17 cellular contexts compared by ENCODE assay signal in the genomic region with DNA sequence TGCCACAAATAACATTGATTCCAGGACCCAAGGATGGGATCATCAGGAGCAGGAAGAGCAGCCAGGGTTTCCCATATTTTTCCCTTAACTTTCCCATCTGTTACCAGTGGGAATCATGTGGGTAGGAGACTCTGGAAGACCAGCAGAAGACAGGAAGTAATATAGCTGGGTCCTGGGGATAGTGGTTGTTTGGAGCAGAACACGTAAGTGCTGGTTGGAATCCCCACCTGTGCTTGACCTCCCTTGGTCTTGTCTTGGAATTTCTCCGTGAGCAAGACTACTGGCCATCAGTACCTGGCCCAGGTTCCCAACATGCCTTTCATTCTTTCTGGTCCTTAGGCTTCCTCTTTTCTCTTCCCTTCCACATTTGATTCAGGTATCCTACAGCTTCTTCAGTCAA. TPM values are rescaled to one million over a fixed set of nuclear protein-coding genes. Genes with fewer than 3 reads are reported as not detected.
DNase-seq lines count a peak whose midpoint lies in the region; TF ChIP-seq lines count a peak whose summit lies in the region.
"Had no signal": no experiment of that assay in that cellular context is flagged by ENCODE, and none has a peak within 500 bp of the region (broad histone marks: within the 10 kb centered on the region; RNA-seq: fewer than 3 reads in every experiment).

No MANE protein-coding gene starts in this region.

- peaks cover 53% of the 10 kb centered on the region for H3K4me1 Mint-ChIP-seq in endothelial cell (ENCODE audit: unreplicated experiment)
- no peaks in the 10 kb centered on the region for H3K4me1 Mint-ChIP-seq in glutamatergic neuron (ENCODE audit: low read depth, unreplicated experiment)

- no peak overlapping the region for H3K4me2 ChIP-seq in trophoblast cell (ENCODE audit: low read length)
- H3K4me2 ChIP-seq: BLaER1 treated with 17β-estradiol and CSF1 and Interleukin-3, amounts not matched to agents 10 nM and 100 nM had no signal

- DNase-seq in endothelial cell (ENCODE audit: low spot score) (no peak), trophoblast cell (peak; percentile 75 to 82), tibial artery (no peak), AML-193 (lab: John Stamatoyannopoulos, UW) (no peak), GM13976 (ENCODE audit: low spot score) (no peak), glutamatergic neuron (no peak)
- DNase-seq: 8988T; ACHN; Caco-2; Calu3; CD4-positive, alpha-beta T cell; CD8-positive, alpha-beta T cell; DMS79 treated with DMSO at 0.1 percent for 48 hours; GF-D8 had no signal

- H3K23ac ChIP-seq in trophoblast cell (ENCODE audit: low read length) = no peak overlapping the region

- H3K36me3 Mint-ChIP-seq in endothelial cell (ENCODE audit: low read depth, unreplicated experiment) (peaks cover 38% of the 10 kb centered on the region), glutamatergic neuron (ENCODE audit: unreplicated experiment) (peaks cover 13% of the 10 kb centered on the region)

- no peak overlapping the region for H3K4ac ChIP-seq in trophoblast cell (ENCODE audit: low read depth, low read length)

- H3K18ac ChIP-seq in trophoblast cell (ENCODE audit: low read length) = no peak overlapping the region

- H3K27ac Mint-ChIP-seq in endothelial cell (ENCODE audit: unreplicated experiment) = no peak overlapping the region
- no peak overlapping the region for H3K27ac Mint-ChIP-seq in glutamatergic neuron (ENCODE audit: unreplicated experiment)
- H3K27ac Mint-ChIP-seq: B cell; CD4-positive, alpha-beta T cell; CD8-positive, alpha-beta T cell had no signal

- H4K8ac ChIP-seq in trophoblast cell (ENCODE audit: low read depth, low read length) = no peak overlapping the region

- H3K9me3 Mint-ChIP-seq in endothelial cell (ENCODE audit: unreplicated experiment) = no peaks in the 10 kb centered on the region
- H3K9me3 Mint-ChIP-seq in glutamatergic neuron (ENCODE audit: unreplicated experiment) = no peaks in the 10 kb centered on the region
- H3K9me3 Mint-ChIP-seq: CD4-positive, alpha-beta T cell; CD8-positive, alpha-beta T cell had no signal

- H3K9ac ChIP-seq in trophoblast cell (ENCODE audit: low read length) = no peak overlapping the region
- H3K9ac ChIP-seq: BLaER1 treated with 17β-estradiol and CSF1 and Interleukin-3, amounts not matched to agents 10 nM and 100 nM had no signal

- H3K27me3 Mint-ChIP-seq in endothelial cell (ENCODE audit: unreplicated experiment) (peaks cover 7% of the 10 kb centered on the region), glutamatergic neuron (ENCODE audit: unreplicated experiment) (peaks cover 2% of the 10 kb centered on the region)
- H3K27me3 Mint-ChIP-seq: B cell; CD4-positive, alpha-beta T cell had no signal

- no peak overlapping the region for H3K27ac ChIP-seq in trophoblast cell (ENCODE audit: low read depth, low read length)
- H3K27ac ChIP-seq in tibial artery = peak overlapping the region; percentile 81 to 85
- H3K27ac ChIP-seq: BLaER1 treated with 17β-estradiol and CSF1 and Interleukin-3, amounts not matched to agents 10 nM and 100 nM; C4-2B had no signal

- H2BK120ac ChIP-seq in trophoblast cell (ENCODE audit: insufficient read depth, low read length, poor library complexity) = no peak overlapping the region

- H2AFZ ChIP-seq in trophoblast cell (ENCODE audit: insufficient read depth, low read length, poor library complexity) = no peak overlapping the region

- H3K9me3 ChIP-seq in trophoblast cell (ENCODE audit: insufficient read depth, low read depth, low read length) = peaks cover 1% of the 10 kb centered on the region
- no peaks in the 10 kb centered on the region for H3K9me3 ChIP-seq in tibial artery
- H3K9me3 ChIP-seq: BLaER1 treated with 17β-estradiol and CSF1 and Interleukin-3, amounts not matched to agents 10 nM and 100 nM; Caco-2 had no signal

- H3K14ac ChIP-seq in trophoblast cell (ENCODE audit: low read length) = no peak overlapping the region

- no peaks in the 10 kb centered on the region for H3K79me2 ChIP-seq in trophoblast cell (ENCODE audit: control insufficient read depth, insufficient read depth, low read length, poor library complexity)

- H2AK5ac ChIP-seq in trophoblast cell (ENCODE audit: low read length) = no peak overlapping the region

- TF ChIP-seq CTCF in endothelial cell (IDR thresholded peaks at IDR 0.05; ENCODE audit: unreplicated experiment) (no peak), tibial artery (IDR thresholded peaks at IDR 0.05) (no peak), GM13976 (IDR thresholded peaks at IDR 0.05; ENCODE audit: borderline replicate concordance, control extremely low read depth, extremely low read depth, insufficient read depth, missing control alignments) (no peak), glutamatergic neuron (IDR thresholded peaks at IDR 0.05; ENCODE audit: partially characterized antibody, unreplicated experiment) (no peak)

- no peaks in the 10 kb centered on the region for H3K27me3 ChIP-seq in trophoblast cell (ENCODE audit: insufficient read depth, low read length)
- H3K27me3 ChIP-seq in tibial artery = no peaks in the 10 kb centered on the region
- H3K27me3 ChIP-seq: BLaER1 treated with 17β-estradiol and CSF1 and Interleukin-3, amounts not matched to agents 10 nM and 100 nM had no signal

- H3K36me3 ChIP-seq in trophoblast cell (ENCODE audit: control insufficient read depth in 1 of 2, insufficient read depth in 2 of 2, low read length in 2 of 2) = peaks cover 30 to 52% of the 10 kb centered on the region in 2 experiments
- H3K36me3 ChIP-seq in tibial artery = peaks cover 44 to 89% (median 75%) of the 10 kb centered on the region in 3 donors

- H3K4me3 ChIP-seq in trophoblast cell (ENCODE audit: low read depth, low read length) (no peak overlapping the region), tibial artery (no peak overlapping the region)
- H3K4me3 ChIP-seq: BLaER1 treated with 17β-estradiol and CSF1 and Interleukin-3, amounts not matched to agents 10 nM and 100 nM had no signal

- in situ Hi-C loops in GM13976 (cut with MboI; ENCODE audit: low sequenced_read_pairs, unreplicated experiment) = no loop called here

- no peak overlapping the region for H2BK5ac ChIP-seq in trophoblast cell (ENCODE audit: low read depth, low read length, poor library complexity)

- peak overlapping the region; percentile 23 for H3K4me3 Mint-ChIP-seq in endothelial cell (ENCODE audit: unreplicated experiment)
- H3K4me3 Mint-ChIP-seq in glutamatergic neuron (ENCODE audit: unreplicated experiment) = no peak overlapping the region
- H3K4me3 Mint-ChIP-seq: B cell; CD4-positive, alpha-beta T cell; CD8-positive, alpha-beta T cell had no signal

- H3K4me1 ChIP-seq in trophoblast cell (ENCODE audit: control insufficient read depth in 1 of 2, insufficient read depth in 2 of 2, low read length in 2 of 2) (peaks cover 3 to 5% of the 10 kb centered on the region in 2 experiments), tibial artery (peaks cover 0 to 45% (median 17%) of the 10 kb centered on the region in 4 donors)
- H3K4me1 ChIP-seq: Caco-2 had no signal

- intact Hi-C loops in tibial artery (cut with DNase I; ENCODE audit: low total_unique reads) = no loop called here

- H2BK12ac ChIP-seq in trophoblast cell (ENCODE audit: low read length) = no peak overlapping the region

- no CpG with 5 or more reads among the region's 2 CpGs for WGBS in trophoblast cell (ENCODE audit: extremely low coverage, insufficient coverage, insufficient read length)

- H3K79me1 ChIP-seq in trophoblast cell (ENCODE audit: low read length) = no peaks in the 10 kb centered on the region

- no peak overlapping the region for H4K91ac ChIP-seq in trophoblast cell (ENCODE audit: low read depth, low read length)

- no peak overlapping the region for H4K12ac ChIP-seq in trophoblast cell (ENCODE audit: low read depth, low read length)

RNA-seq across cellular contexts. Expression of a gene that starts 20.9 kb away (rescaled TPM):
- total RNA-seq in endothelial cell (ENCODE audit: unreplicated experiment) = 72.7 TPM
- 16.4 and 16.5 TPM in 2 replicates for polyA plus RNA-seq in trophoblast cell (2013)
- total RNA-seq in glutamatergic neuron (ENCODE audit: unreplicated experiment) = 10.8 TPM

RNA-seq across cellular contexts. Expression of a gene that starts 26.4 kb away (rescaled TPM):
- total RNA-seq in endothelial cell (ENCODE audit: unreplicated experiment) (69.4 TPM), glutamatergic neuron (ENCODE audit: unreplicated experiment) (56.7 TPM)
- polyA plus RNA-seq in trophoblast cell (2013) = 24.2 and 25.1 TPM in 2 replicates

Comparison
In these comparisons a context has a peak if more than half of its experiments do, and no peak if none do; other contexts are left out.
1. DNase-seq: peak in trophoblast cell (2 of 2); none in endothelial cell (single experiment), tibial artery (0 of 2), AML-193 (0 of 2), GM13976 (single experiment) and glutamatergic neuron (single experiment).